In genomic region chr9:92242115-92242778, GRCh38 we compare ENCODE assay signal across 10 cellular contexts. TPM values are rescaled to one million over a fixed set of nuclear protein-coding genes. Genes with fewer than 3 reads are reported as not detected.
DNase-seq lines count a peak whose midpoint lies in the region; ATAC-seq and TF ChIP-seq lines count a peak whose summit lies in the region.
"Had no signal": no experiment of that assay in that cellular context is flagged by ENCODE, and none has a peak within 500 bp of the region (broad histone marks: within the 10 kb centered on the region; RNA-seq: fewer than 3 reads in every experiment).

No MANE protein-coding gene starts in this region.

- no peak overlapping the region for H2AFZ ChIP-seq in Loucy (ENCODE audit: low read length)

- H3K4me3 ChIP-seq in Loucy (ENCODE audit: low read length, poor library complexity, severe bottlenecking) (no peak overlapping the region), endocrine pancreas (ENCODE audit: control insufficient read depth, insufficient read depth, low read length) (no peak overlapping the region)

- no peaks in the 10 kb centered on the region for H4K20me1 ChIP-seq in Loucy (ENCODE audit: insufficient read depth, low read length, poor library complexity, severe bottlenecking)

- H3K36me3 ChIP-seq in Loucy (ENCODE audit: insufficient read depth, low read length) (peaks cover 99% of the 10 kb centered on the region), endocrine pancreas (ENCODE audit: control insufficient read depth, insufficient read depth, low read length) (peaks cover 3% of the 10 kb centered on the region)

- TF ChIP-seq CTCF in Loucy (conservative IDR thresholded peaks at IDR 0.05; ENCODE audit: low read length), result peak; percentile 34
- TF ChIP-seq CTCF in neural crest cell (conservative IDR thresholded peaks at IDR 0.05), result peak; percentile 64

- peaks cover 15% of the 10 kb centered on the region for H3K36me3 Mint-ChIP-seq in neural crest cell (ENCODE audit: low read depth)

- H3K4me3 Mint-ChIP-seq in neural crest cell, result no peak overlapping the region

- no peak for ATAC-seq in HG03520 (IDR thresholded peaks at IDR 0.05; ENCODE audit: unreplicated experiment)
- no peak for ATAC-seq in GM21447 (IDR thresholded peaks at IDR 0.05; ENCODE audit: unreplicated experiment)
- ATAC-seq: left ventricle myocardium superior had no signal

- no peaks in the 10 kb centered on the region for H3K4me1 Mint-ChIP-seq in neural crest cell

- H3K9me3 ChIP-seq in Loucy (ENCODE audit: insufficient read depth, low read depth, low read length), result no peaks in the 10 kb centered on the region
- no peaks in the 10 kb centered on the region for H3K9me3 ChIP-seq in endocrine pancreas (ENCODE audit: control insufficient read depth, low read length)

- in situ Hi-C loops in Caki2 (cut with HindIII; ENCODE audit: low pct_unique_long_range_greater_than_20kb, low sequenced_read_pairs), result no loop called here

- H3K4me2 ChIP-seq in Loucy (ENCODE audit: low read depth, low read length, poor library complexity, severe bottlenecking), result no peak overlapping the region

- no peaks in the 10 kb centered on the region for H3K79me2 ChIP-seq in Loucy (ENCODE audit: insufficient read depth, low read length)

- no peaks in the 10 kb centered on the region for H3K9me3 Mint-ChIP-seq in neural crest cell

- H3K27me3 ChIP-seq in Loucy (ENCODE audit: insufficient read depth, low read length, poor library complexity, severe bottlenecking), result no peaks in the 10 kb centered on the region
- no peaks in the 10 kb centered on the region for H3K27me3 ChIP-seq in endocrine pancreas (ENCODE audit: control insufficient read depth, insufficient read depth, low read length)

- no peaks in the 10 kb centered on the region for H3K27me3 Mint-ChIP-seq in neural crest cell (ENCODE audit: low read depth)

- no peaks in the 10 kb centered on the region for H3K9me2 ChIP-seq in Loucy (replicated peaks; ENCODE audit: low read depth, low read length)

- H3K27ac Mint-ChIP-seq in neural crest cell (ENCODE audit: unreplicated experiment), result no peak overlapping the region

- DNase-seq in Caki2 (ENCODE audit: low read depth) (peak; percentile 91), neural crest cell (ENCODE audit: low read depth, low spot score) (peak; percentile 10), amniotic stem cell (lab: John Stamatoyannopoulos, UW) (no peak)
- DNase-seq in activated effector memory CD4-positive, alpha-beta T cell treated with anti-CD3 and anti-CD28 coated beads, Interleukin-2, amount 50 U/mL, for 16 hours, result no peak
- DNase-seq: left ventricle myocardium superior, Right ventricle myocardium superior had no signal

- no peaks in the 10 kb centered on the region for H3K4me1 ChIP-seq in Loucy (ENCODE audit: insufficient read depth, low read length, poor library complexity, severe bottlenecking)
- H3K4me1 ChIP-seq in endocrine pancreas (ENCODE audit: control insufficient read depth, insufficient read depth, low read length), result peaks cover 50% of the 10 kb centered on the region

- H3K9ac ChIP-seq in Loucy (ENCODE audit: low read depth, low read length, poor library complexity, severe bottlenecking), result no peak overlapping the region
- peak overlapping the region; percentile 47 for H3K9ac ChIP-seq in endocrine pancreas (ENCODE audit: control insufficient read depth, insufficient read depth, low read length)

- no peaks in the 10 kb centered on the region for H3F3A ChIP-seq in Loucy (ENCODE audit: low read depth)

RNA-seq across cellular contexts. Expression of gene IARS1, which starts 51.2 kb away (rescaled TPM):
- 112 and 127 TPM in 2 replicates for total RNA-seq in Caki2 (2014; rRNA removed; shearing (Covaris generic); ENCODE audit: low replicate concordance)
- 169 and 170 TPM in 2 replicates for total RNA-seq in neural crest cell

Comparison
In these comparisons a context has a peak if more than half of its experiments do, and no peak if none do; other contexts are left out.
1. DNase-seq: peak in Caki2 (single experiment) and neural crest cell (single experiment); none in amniotic stem cell (single experiment) and activated effector memory CD4-positive, alpha-beta T cell treated with anti-CD3 and anti-CD28 coated beads, Interleukin-2, amount 50 U/mL, for 16 hours (single experiment).